8 cellular contexts compared by ENCODE assay signal in the genomic region with DNA sequence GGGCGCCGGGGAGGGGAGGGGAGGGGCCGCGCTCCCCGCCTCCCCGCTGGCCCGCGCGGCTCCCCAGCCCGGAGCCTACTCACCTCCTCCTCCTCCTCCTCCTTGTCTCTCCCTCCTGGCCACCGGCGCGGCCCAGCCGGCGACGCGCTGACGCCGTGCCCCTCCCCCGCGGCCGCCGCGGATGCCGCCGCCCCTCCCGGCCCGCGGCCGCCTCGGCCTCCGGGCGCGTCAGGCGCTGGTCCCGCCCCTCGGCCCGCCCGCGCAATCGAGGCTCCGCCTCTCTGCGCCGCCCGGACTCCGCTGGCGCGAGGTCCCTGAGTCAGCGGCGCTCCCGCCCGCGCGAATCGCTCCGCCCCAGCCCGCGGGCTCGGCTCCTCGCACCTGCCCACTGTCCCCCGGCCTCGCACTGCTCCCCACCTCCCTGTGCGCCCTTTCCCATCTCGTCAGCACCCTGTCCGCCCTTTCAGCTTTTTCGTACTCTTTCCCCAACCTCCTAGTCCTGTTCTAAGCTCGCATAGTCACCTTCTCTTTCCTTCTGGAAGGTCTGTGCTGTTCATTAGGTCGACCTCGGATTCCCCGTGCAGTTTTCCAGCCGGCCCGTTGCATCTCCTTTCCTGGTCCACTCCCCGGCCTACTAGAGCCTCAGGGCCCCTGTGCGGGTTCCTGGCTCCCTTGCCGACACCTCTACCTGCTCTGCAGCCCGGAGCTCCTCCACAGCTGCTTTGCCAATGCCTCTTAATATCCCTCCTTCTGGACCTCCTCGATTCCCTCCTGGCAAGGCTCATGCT.
A peak's percentile ranks its signal among the peaks of the same experiment; 100 is the strongest.
DNase-seq lines count a peak whose midpoint lies in the region; ATAC-seq and TF ChIP-seq lines count a peak whose summit lies in the region.

No MANE protein-coding gene starts in this region.

- H3K36me3 Mint-ChIP-seq in effector memory CD8-positive, alpha-beta T cell (ENCODE audit: insufficient read depth) = peaks cover 28% of the 10 kb centered on the region

- H3K9me3 Mint-ChIP-seq in effector memory CD8-positive, alpha-beta T cell = no peaks in the 10 kb centered on the region

- WGBS in mesendoderm (ENCODE audit: extremely low coverage, insufficient coverage, low lambda C conversion rate) = no CpG with 5 or more reads among the region's 77 CpGs

- DNase-seq in COLO829 (ENCODE audit: low spot score) (peak; percentile 81), HL-60 (ENCODE audit: low read depth in 1 of 2, low spot score in 1 of 2) (peak; percentile 49 to 76), NCI-H82 treated with DMSO at 0.1 percent for 48 hours (lab: John Stamatoyannopoulos, UW; ENCODE audit: unreplicated experiment) (peak; percentile 72), mesendoderm (peak; percentile 94)
- DNase-seq in activated CD8-positive, alpha-beta memory T cell treated with anti-CD3 and anti-CD28 coated beads for 24 hours = peak; percentile 93
- DNase-seq in effector memory CD8-positive, alpha-beta T cell = peak; percentile 80 to 91 (median 87)
- peak; percentile 89 for DNase-seq in stimulated activated CD8-positive, alpha-beta memory T cell treated with anti-CD3 and anti-CD28 coated beads, Interleukin-12 subunit alpha, Interleukin-12 subunit beta, amount 100 ng/mL, for 4 hours (ENCODE audit: low read depth)

- H3K27ac ChIP-seq in HL-60 (replicated peaks) (peak overlapping the region; percentile 62), mesendoderm (ENCODE audit: low read depth, low read length) (peak overlapping the region; percentile 78)

- no peak for TF ChIP-seq CTCF in HL-60 (IDR thresholded peaks at IDR 0.05; ENCODE audit: insufficient read depth, low read length)

- peak overlapping the region; percentile 0 for H2BK5ac ChIP-seq in mesendoderm (ENCODE audit: low read length)

- no peaks in the 10 kb centered on the region for H3K36me3 ChIP-seq in mesendoderm (ENCODE audit: control insufficient read depth, insufficient read depth, low read length)

- H2BK15ac ChIP-seq in mesendoderm (replicated peaks; ENCODE audit: low read depth) = no peak overlapping the region

- peak overlapping the region; percentile 80 for H3K4me3 ChIP-seq in HL-60 (replicated peaks; ENCODE audit: insufficient read depth, low read length)
- peak overlapping the region; percentile 46 for H3K4me3 ChIP-seq in mesendoderm (ENCODE audit: low read length)

- peak; percentile 96 for ATAC-seq in GM19468 (IDR thresholded peaks at IDR 0.05; ENCODE audit: extremely low read depth, unreplicated experiment)
- peak; percentile 83 for ATAC-seq in effector memory CD8-positive, alpha-beta T cell (replicated peaks)

- H4K5ac ChIP-seq in mesendoderm (ENCODE audit: low read length) = no peak overlapping the region

- peak overlapping the region; percentile 43 for H4K8ac ChIP-seq in mesendoderm (ENCODE audit: low read depth, low read length)

- H3K27me3 ChIP-seq in HL-60 (ENCODE audit: insufficient read depth, poor library complexity, severe bottlenecking) (no peaks in the 10 kb centered on the region), mesendoderm (ENCODE audit: insufficient read depth, low read length, poor library complexity) (no peaks in the 10 kb centered on the region)

- no peaks in the 10 kb centered on the region for H3K4me1 ChIP-seq in mesendoderm (ENCODE audit: control insufficient read depth, low read depth, low read length)

- peak overlapping the region; percentile 90 to 98 for H3K4me3 Mint-ChIP-seq in effector memory CD8-positive, alpha-beta T cell

- no peak overlapping the region for H2BK120ac ChIP-seq in mesendoderm (ENCODE audit: low read depth, low read length)

- H3K18ac ChIP-seq in mesendoderm (ENCODE audit: low read length) = peak overlapping the region; percentile 54

- H3K79me1 ChIP-seq in mesendoderm (ENCODE audit: low read length) = peaks cover 8% of the 10 kb centered on the region

- peaks cover 11% of the 10 kb centered on the region for H3K79me2 ChIP-seq in mesendoderm (ENCODE audit: control insufficient read depth, insufficient read depth, low read length)

- peak overlapping the region; percentile 53 for H3K23ac ChIP-seq in mesendoderm (ENCODE audit: low read length)

- peak overlapping the region; percentile 95 to 97 for H3K27ac Mint-ChIP-seq in effector memory CD8-positive, alpha-beta T cell

- H3K27me3 Mint-ChIP-seq in effector memory CD8-positive, alpha-beta T cell = no peaks in the 10 kb centered on the region

- H3K4ac ChIP-seq in mesendoderm (ENCODE audit: low read depth, low read length) = peak overlapping the region; percentile 56

- H3K56ac ChIP-seq in mesendoderm (ENCODE audit: low read length) = peak overlapping the region; percentile 94

- peak overlapping the region; percentile 86 for H3K4me2 ChIP-seq in mesendoderm (ENCODE audit: low read length)

- H3K9ac ChIP-seq in mesendoderm (ENCODE audit: low read length) = peak overlapping the region; percentile 75

- H2AK5ac ChIP-seq in mesendoderm (ENCODE audit: low read length) = no peak overlapping the region

- H3K4me1 Mint-ChIP-seq in effector memory CD8-positive, alpha-beta T cell (ENCODE audit: low read depth in 2 of 2) = peaks cover 31 to 40% of the 10 kb centered on the region in 2 donors

Comparison
In these comparisons a context has a peak if more than half of its experiments do, and no peak if none do; other contexts are left out.
1. Peak in every context shown above with its lines: DNase-seq, ATAC-seq, H3K4me3 ChIP-seq and H3K27ac ChIP-seq.